ENCODE assay signal across 30 cellular contexts in the genomic region with DNA sequence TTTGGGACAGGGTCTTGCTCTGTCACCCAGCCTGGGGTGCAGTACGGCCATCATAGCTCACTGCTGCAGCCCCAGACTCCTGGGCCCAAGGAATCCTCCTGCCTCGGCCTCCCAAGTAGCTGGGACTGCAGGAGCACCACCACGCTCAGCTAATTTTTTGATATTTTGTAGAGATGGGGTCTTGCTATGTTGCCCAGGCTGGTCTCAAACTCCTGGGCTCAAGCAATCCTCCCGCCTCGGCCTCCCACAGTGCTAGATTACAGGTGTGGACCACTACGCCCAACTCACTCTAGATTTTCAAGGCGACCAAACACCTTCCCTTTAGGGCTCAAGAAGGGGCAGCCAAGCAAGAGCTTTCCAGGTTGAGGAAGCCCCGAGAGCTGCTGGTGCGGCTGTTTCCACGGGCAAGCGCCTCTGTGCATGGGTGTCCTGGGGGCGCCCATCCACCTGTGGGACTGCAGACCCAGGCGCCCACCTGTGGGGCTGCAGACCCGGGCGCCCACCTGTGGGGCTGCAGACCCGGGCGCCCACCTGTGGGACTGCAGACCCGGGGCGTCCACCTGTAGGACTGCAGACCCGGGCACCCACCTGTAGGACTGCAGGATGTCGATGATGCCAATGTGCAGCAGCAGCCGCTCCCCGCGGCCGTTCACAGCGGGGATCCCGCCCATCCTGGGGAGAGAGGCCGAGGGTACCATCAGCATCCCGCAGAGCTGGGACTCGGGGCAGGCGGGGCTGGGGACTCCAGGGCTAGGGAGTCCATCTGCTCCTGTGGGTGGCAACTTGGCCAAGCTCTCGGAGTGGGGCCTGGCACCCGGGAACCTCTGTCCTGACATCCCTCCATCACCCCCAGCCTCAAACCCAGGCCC. TPM values are rescaled to one million over a fixed set of nuclear protein-coding genes. Genes with fewer than 3 reads are reported as not detected.
"Had no signal": no experiment of that assay in that cellular context is flagged by ENCODE, and none has a peak within 500 bp of the region (broad histone marks: within the 10 kb centered on the region; RNA-seq: fewer than 3 reads in every experiment).

No MANE protein-coding gene starts in this region.

- H3K27me3 Mint-ChIP-seq: dendritic cell treated with granulocyte-macrophage colony-stimulating factor and Interleukin-4, amounts not matched to agents 40 ng/mL and 50 ng/mL, for 4 days; effector memory CD8-positive, alpha-beta T cell had no signal

- H3K9me3 Mint-ChIP-seq: dendritic cell treated with granulocyte-macrophage colony-stimulating factor and Interleukin-4, amounts not matched to agents 40 ng/mL and 50 ng/mL, for 4 days; effector memory CD8-positive, alpha-beta T cell; endodermal cell; mesothelial cell of epicardium had no signal

- ATAC-seq: effector memory CD8-positive, alpha-beta T cell; esophagus mucosa; gastrocnemius medialis; heart right ventricle; left cardiac atrium; left lung; left ventricle myocardium superior; lower lobe of right lung; mucosa of descending colon had no signal

- H3K27ac ChIP-seq: colonic mucosa, epithelial cell of prostate, esophagus squamous epithelium, gastrocnemius medialis, heart right ventricle, left lung, lower lobe of right lung had no signal

- H3K27ac Mint-ChIP-seq: dendritic cell treated with granulocyte-macrophage colony-stimulating factor and Interleukin-4, amounts not matched to agents 40 ng/mL and 50 ng/mL, for 4 days; effector memory CD8-positive, alpha-beta T cell; endodermal cell; mesothelial cell of epicardium had no signal

- H3K27me3 ChIP-seq: colonic mucosa, esophagus squamous epithelium, gastrocnemius medialis, heart right ventricle, left lung had no signal

- H3K4me3 Mint-ChIP-seq: dendritic cell treated with granulocyte-macrophage colony-stimulating factor and Interleukin-4, amounts not matched to agents 40 ng/mL and 50 ng/mL, for 4 days; effector memory CD8-positive, alpha-beta T cell; endodermal cell; mesothelial cell of epicardium had no signal

- H3K9me3 ChIP-seq: colonic mucosa, esophagus squamous epithelium, gastrocnemius medialis, heart right ventricle, left lung, lower lobe of right lung, mucosa of descending colon had no signal

- H3K4me3 ChIP-seq: colonic mucosa, esophagus squamous epithelium, gastrocnemius medialis, heart right ventricle, left lung, lower lobe of right lung, mucosa of descending colon had no signal

- DNase-seq: colonic mucosa; cortex of kidney; effector CD8-positive, alpha-beta T cell; effector memory CD8-positive, alpha-beta T cell; endodermal cell; erythroblast; esophagus squamous epithelium; foreskin fibroblast; foreskin melanocyte; gastrocnemius medialis; glutamatergic neuron; head of caudate nucleus; heart right ventricle; hippocampal formation; left cardiac atrium; left lung; left ventricle myocardium superior; lower lobe of right lung; mesenchymal stem cell; mucosa of descending colon had no signal

- H3K4me1 Mint-ChIP-seq: endodermal cell, mesothelial cell of epicardium had no signal

- H3K4me1 ChIP-seq: colonic mucosa, left lung, lower lobe of right lung had no signal

- H3K36me3 ChIP-seq: colonic mucosa had no signal

- FAIRE-seq: endometrium, islet of Langerhans, keratinocyte had no signal

RNA-seq across cellular contexts. Expression of gene TBXA2R, which starts 41.6 kb away (rescaled TPM):
- polyA plus RNA-seq: keratinocyte had no signal

RNA-seq across cellular contexts. Expression of gene TJP3, which starts 59.9 kb away (rescaled TPM):
- total RNA-seq: chondrocyte, glomerular endothelial cell, lung microvascular endothelial cell had no signal
